ENCODE assay signal across 8 cellular contexts in the genomic region with DNA sequence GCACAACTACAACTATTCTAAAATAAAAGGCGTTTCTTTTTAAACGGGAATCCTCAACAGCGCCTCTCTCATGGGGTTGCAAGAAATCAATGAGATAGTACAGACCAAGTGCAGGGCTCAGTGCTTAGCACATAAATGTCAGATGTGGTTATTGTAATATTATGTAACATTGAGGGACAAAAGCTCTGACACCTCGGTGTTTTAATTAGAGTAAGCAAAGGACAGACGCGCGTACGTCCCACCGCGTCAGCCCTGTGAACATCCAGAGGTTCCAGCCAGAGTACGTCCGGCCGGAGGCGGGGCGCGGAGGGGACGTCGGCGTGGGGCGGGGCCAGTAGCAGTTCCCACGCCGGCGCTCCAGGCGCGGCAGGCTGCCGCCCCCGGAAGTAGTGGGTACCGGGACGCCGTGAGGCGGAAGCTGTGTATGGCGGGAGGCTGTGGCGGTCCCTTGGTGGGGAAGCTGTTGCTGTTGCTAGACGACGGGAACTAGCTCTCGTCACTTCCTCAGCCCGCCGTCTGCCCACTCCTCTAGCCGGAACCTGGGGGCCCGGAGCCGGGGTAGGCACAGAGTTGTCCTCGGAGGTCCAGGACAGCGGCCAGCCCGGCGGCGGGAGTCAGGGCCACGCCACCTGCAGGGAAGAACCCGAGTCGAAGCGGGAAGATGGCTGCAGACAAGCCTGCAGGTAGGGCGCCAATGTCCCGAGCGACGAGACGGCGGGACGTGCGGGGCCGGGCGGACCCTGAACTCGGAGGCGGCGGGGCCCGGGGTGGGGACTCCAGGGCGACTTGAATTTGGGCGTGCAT. TPM values are rescaled to one million over a fixed set of nuclear protein-coding genes. Genes with fewer than 3 reads are reported as not detected.
DNase-seq lines count a peak whose midpoint lies in the region; ATAC-seq and TF ChIP-seq lines count a peak whose summit lies in the region.

CNOT10 (plus strand) TSS at position 389 of the 804 bp plus-strand sequence; CDS start at position 662, 273 bp downstream.

- DNase-seq in CD4-positive, CD25-positive, alpha-beta regulatory T cell, result peak; percentile 95 to 98 (median 97)
- DNase-seq in NCI-H774 (lab: John Stamatoyannopoulos, UW) (peak; percentile 82), left lung (peak; percentile 96 to 100)
- DNase-seq in activated CD4-positive, alpha-beta T cell treated with anti-CD3 and anti-CD28 coated beads, Interleukin-2, amount 50 U/mL, for 4 hours, result peak; percentile 90 to 92
- DNase-seq in stimulated activated CD4-positive, alpha-beta T cell treated with anti-CD3 and anti-CD28 coated beads, Interleukin-2, amount 100 ng/mL, for 48 hours, result peak; percentile 92 to 95

- H3K27me3 ChIP-seq in CD4-positive, CD25-positive, alpha-beta regulatory T cell (ENCODE audit: control insufficient read depth, insufficient read depth, low read length), result no peaks in the 10 kb centered on the region
- H3K27me3 ChIP-seq in left lung, result no peaks in the 10 kb centered on the region

- peaks cover 8% of the 10 kb centered on the region for H3K27me3 Mint-ChIP-seq in CD4-positive, CD25-positive, alpha-beta regulatory T cell
- peaks cover 2% of the 10 kb centered on the region for H3K27me3 Mint-ChIP-seq in dendritic cell treated with granulocyte-macrophage colony-stimulating factor and Interleukin-4, amounts not matched to agents 40 ng/mL and 50 ng/mL, for 4 days

- H3K9me3 Mint-ChIP-seq in CD4-positive, CD25-positive, alpha-beta regulatory T cell, result no peaks in the 10 kb centered on the region
- H3K9me3 Mint-ChIP-seq in dendritic cell treated with granulocyte-macrophage colony-stimulating factor and Interleukin-4, amounts not matched to agents 40 ng/mL and 50 ng/mL, for 4 days, result no peaks in the 10 kb centered on the region

- intact Hi-C loops in dendritic cell treated with granulocyte-macrophage colony-stimulating factor and Interleukin-4, amounts not matched to agents 40 ng/mL and 50 ng/mL, for 4 days (cut with micrococcal nuclease), result loop anchor here (5.0 kb wide), 1 partner anchor 173 kb away; no protein-coding TSS in a partner anchor
- intact Hi-C loops in left lung (cut with DNase I), result no loop called here

- no peaks in the 10 kb centered on the region for H3K36me3 ChIP-seq in CD4-positive, CD25-positive, alpha-beta regulatory T cell (ENCODE audit: control insufficient read depth, insufficient read depth, low read length)
- no peaks in the 10 kb centered on the region for H3K36me3 ChIP-seq in left lung

- H3K4me1 Mint-ChIP-seq in CD4-positive, CD25-positive, alpha-beta regulatory T cell, result peaks cover 22 to 53% (median 37%) of the 10 kb centered on the region in 4 donors
- peaks cover 26% of the 10 kb centered on the region for H3K4me1 Mint-ChIP-seq in dendritic cell treated with granulocyte-macrophage colony-stimulating factor and Interleukin-4, amounts not matched to agents 40 ng/mL and 50 ng/mL, for 4 days (ENCODE audit: low read depth)

- H3K4me3 ChIP-seq in CD4-positive, CD25-positive, alpha-beta regulatory T cell (ENCODE audit: low read depth, low read length), result peak within 1 kb of the TSS; percentile 90
- peak within 1 kb of the TSS; percentile 89 to 92 for H3K4me3 ChIP-seq in left lung

- peaks cover 19% of the 10 kb centered on the region for H3K4me1 ChIP-seq in CD4-positive, CD25-positive, alpha-beta regulatory T cell (ENCODE audit: control insufficient read depth, insufficient read depth, low read length, poor library complexity, severe bottlenecking)
- peaks cover 0 to 20% of the 10 kb centered on the region in 2 donors for H3K4me1 ChIP-seq in left lung

- H3K36me3 Mint-ChIP-seq in CD4-positive, CD25-positive, alpha-beta regulatory T cell, result peaks cover 12% of the 10 kb centered on the region
- peaks cover 24% of the 10 kb centered on the region for H3K36me3 Mint-ChIP-seq in dendritic cell treated with granulocyte-macrophage colony-stimulating factor and Interleukin-4, amounts not matched to agents 40 ng/mL and 50 ng/mL, for 4 days (ENCODE audit: low read depth)

- H3K9me3 ChIP-seq in CD4-positive, CD25-positive, alpha-beta regulatory T cell (ENCODE audit: control insufficient read depth in 2 of 2, low read length in 2 of 2), result no peaks in the 10 kb centered on the region
- no peaks in the 10 kb centered on the region for H3K9me3 ChIP-seq in left lung

- peak within 1 kb of the TSS; percentile 88 to 97 (median 96) for H3K27ac Mint-ChIP-seq in CD4-positive, CD25-positive, alpha-beta regulatory T cell
- peak within 1 kb of the TSS; percentile 91 for H3K27ac Mint-ChIP-seq in dendritic cell treated with granulocyte-macrophage colony-stimulating factor and Interleukin-4, amounts not matched to agents 40 ng/mL and 50 ng/mL, for 4 days

- peak; percentile 97 for ATAC-seq in CD4-positive, CD25-positive, alpha-beta regulatory T cell (ENCODE audit: low read depth in 2 of 2)
- peak; percentile 98 for ATAC-seq in GM19397 (IDR thresholded peaks at IDR 0.05; ENCODE audit: unreplicated experiment)
- peak; percentile 96 for ATAC-seq in HG03571 (IDR thresholded peaks at IDR 0.05; ENCODE audit: unreplicated experiment)
- peak; percentile 100 for ATAC-seq in left lung

- peak; percentile 9 to 44 for TF ChIP-seq CTCF in left lung (IDR thresholded peaks at IDR 0.05)

- peak within 1 kb of the TSS; percentile 92 to 98 (median 95) for H3K4me3 Mint-ChIP-seq in CD4-positive, CD25-positive, alpha-beta regulatory T cell
- peak within 1 kb of the TSS; percentile 98 for H3K4me3 Mint-ChIP-seq in dendritic cell treated with granulocyte-macrophage colony-stimulating factor and Interleukin-4, amounts not matched to agents 40 ng/mL and 50 ng/mL, for 4 days

- peak within 1 kb of the TSS; percentile 91 for H3K27ac ChIP-seq in CD4-positive, CD25-positive, alpha-beta regulatory T cell (ENCODE audit: insufficient read depth, low read length, poor library complexity, severe bottlenecking)
- peak within 1 kb of the TSS; percentile 85 to 95 for H3K27ac ChIP-seq in left lung

RNA-seq across cellular contexts. Expression of gene CNOT10, which starts in this region (rescaled TPM):
- total RNA-seq in CD4-positive, CD25-positive, alpha-beta regulatory T cell, result 33.4 TPM
- polyA plus RNA-seq in CD4-positive, CD25-positive, alpha-beta regulatory T cell, result 10 to 100 TPM; 29.9 to 33.9 (median 31.3) TPM
- 10 to 100 TPM; 27.8 to 37.1 TPM for total RNA-seq in left lung

Comparison
In these comparisons a context has a peak if more than half of its experiments do, and no peak if none do; other contexts are left out.
1. Peak in every context shown above with its lines: DNase-seq, ATAC-seq, H3K4me3 ChIP-seq and H3K27ac ChIP-seq.